6 cellular contexts compared by ENCODE assay signal in genomic region chr12:7169951-7170350, GRCh38. TPM values are rescaled to one million over a fixed set of nuclear protein-coding genes. Genes with fewer than 3 reads are reported as not detected.
"Had no signal": no experiment of that assay in that cellular context is flagged by ENCODE, and none has a peak within 500 bp of the region (broad histone marks: within the 10 kb centered on the region; RNA-seq: fewer than 3 reads in every experiment).

No MANE protein-coding gene starts in this region.

- DNase-seq: IMR-90, KBM-7, KG1 had no signal

- H3K4me3 ChIP-seq: K562 had no signal

- ATAC-seq: HepG2, K562 had no signal

RNA-seq across cellular contexts. Expression of gene RBP5, which starts 41.3 kb away (rescaled TPM):
- total RNA-seq: HT1080, IMR-90 had no signal
